In the genomic region with DNA sequence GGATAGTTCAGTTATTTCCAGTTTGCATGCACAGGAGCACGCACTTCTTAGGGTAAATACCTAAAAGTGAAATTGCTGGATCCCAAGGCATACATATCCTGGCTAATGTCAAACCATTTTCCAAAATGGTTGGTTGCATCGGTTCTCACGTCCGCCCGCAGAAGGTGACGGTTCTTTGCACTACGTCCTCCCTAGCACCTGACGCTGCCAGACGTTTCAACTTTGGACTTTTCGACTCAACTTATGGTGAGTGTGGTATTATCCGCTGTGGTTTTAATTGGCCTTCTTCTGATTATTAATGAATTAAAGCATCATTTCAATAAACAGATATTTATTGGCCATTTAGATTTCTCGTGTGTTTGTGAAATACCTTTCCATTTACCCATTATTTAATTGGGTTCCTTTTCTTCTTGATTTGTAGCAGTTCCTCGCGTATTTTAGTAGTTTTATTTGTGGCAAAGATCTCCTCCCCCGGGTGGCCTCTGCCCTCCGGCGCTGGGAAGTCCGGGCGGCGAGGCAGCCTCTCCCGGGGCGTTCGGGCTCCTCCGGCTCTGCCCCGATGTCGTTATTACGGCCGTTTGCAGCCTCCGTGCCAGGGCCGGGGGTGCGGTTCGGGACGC, we compare ENCODE assay signal across 8 cellular contexts. TPM values are rescaled to one million over a fixed set of nuclear protein-coding genes. Genes with fewer than 3 reads are reported as not detected.
DNase-seq lines count a peak whose midpoint lies in the region; ATAC-seq and TF ChIP-seq lines count a peak whose summit lies in the region.

TSS of gene JHY (plus strand) at position 571 of the 620 bp plus-strand sequence. CDS start 3,091 bp downstream, outside the sequence.

- POLR2A ChIA-PET in HEK293 (lab: Yijun Ruan, JAX), result no interaction called here

- peaks cover 0 to 5% of the 10 kb centered on the region in 2 experiments; a peak in 1 of 3 replicates for H3K36me3 ChIP-seq in HEK293 (ENCODE audit: control insufficient read depth in 2 of 2, insufficient read depth in 1 of 2, low read length in 2 of 2)
- peaks cover 0 to 2% (median 0%) of the 10 kb centered on the region in 3 donors for H3K36me3 ChIP-seq in skeletal muscle tissue (ENCODE audit: control insufficient read depth in 3 of 3, insufficient read depth in 3 of 3, low read length in 3 of 3)

- H3K27ac ChIP-seq in HEK293 (ENCODE audit: extremely low read depth, low read depth, low read length) (peak within 1 kb of the TSS; percentile 93), right cardiac atrium (ENCODE audit: low read length) (peak within 1 kb of the TSS; percentile 50), skeletal muscle tissue (ENCODE audit: low read depth, low read length) (peak within 1 kb of the TSS; percentile 33)

- TF ChIP-seq CTCF in HEK293 (tag by site-specific recombination; IDR thresholded peaks at IDR 0.05), result no peak
- TF ChIP-seq CTCF in WI38 (IDR thresholded peaks at IDR 0.05; ENCODE audit: low read depth, low read length), result no peak
- no peak for TF ChIP-seq CTCF in GM13976 (IDR thresholded peaks at IDR 0.05; ENCODE audit: borderline replicate concordance, control extremely low read depth, extremely low read depth, insufficient read depth, missing control alignments)

- H3K9ac ChIP-seq in skeletal muscle tissue (ENCODE audit: low read depth in 1 of 3, low read length in 3 of 3), result peak within 1 kb of the TSS; percentile 51 to 77 (median 51)

- CTCF ChIA-PET in HEK293 (lab: Yijun Ruan, JAX), result interaction anchor here (0.6 to 1.8 kb wide), 4 partner anchors 18 to 170 kb away, joined by 3 to 15 read pairs (median 3); no protein-coding TSS in a partner anchor

- DNase-seq in right cardiac atrium (no peak), pons (ENCODE audit: low spot score) (no peak), posterior vena cava (ENCODE audit: low spot score) (no peak), NCI-H526 (lab: John Stamatoyannopoulos, UW) (no peak), GM13976 (ENCODE audit: low spot score) (no peak)

- in situ Hi-C loops in GM13976 (cut with MboI; ENCODE audit: low sequenced_read_pairs, unreplicated experiment), result no loop called here

- H3K27me3 ChIP-seq in right cardiac atrium (ENCODE audit: control insufficient read depth, insufficient read depth) (no peaks in the 10 kb centered on the region), skeletal muscle tissue (ENCODE audit: control insufficient read depth in 3 of 3, insufficient read depth in 3 of 3, low read length in 3 of 3) (peaks cover 20 to 25% (median 21%) of the 10 kb centered on the region in 3 donors)

- intact Hi-C loops in right cardiac atrium (cut with DNase I) (no loop called here), posterior vena cava (cut with DNase I) (loop anchor here in 1 of 2 donors (10.0 kb wide), 1 partner anchor 143 kb away; no protein-coding TSS in a partner anchor)

- H3K9me3 ChIP-seq in HEK293 (ENCODE audit: control insufficient read depth, insufficient read depth, low read depth, low read length), result no peaks in the 10 kb centered on the region
- H3K9me3 ChIP-seq in right cardiac atrium (ENCODE audit: control insufficient read depth, low read length), result no peaks in the 10 kb centered on the region
- H3K9me3 ChIP-seq in skeletal muscle tissue (ENCODE audit: control insufficient read depth in 3 of 3, low read length in 3 of 3), result no peaks in the 10 kb centered on the region

- no peak for ATAC-seq in right cardiac atrium

- H3K4me1 ChIP-seq in HEK293 (ENCODE audit: control insufficient read depth, insufficient read depth, low read length) (no peaks in the 10 kb centered on the region), right cardiac atrium (ENCODE audit: control insufficient read depth, insufficient read depth, low read length) (no peaks in the 10 kb centered on the region), skeletal muscle tissue (ENCODE audit: control insufficient read depth in 3 of 3, insufficient read depth in 3 of 3, low read length in 3 of 3) (peaks cover 0 to 9% (median 6%) of the 10 kb centered on the region in 3 donors)

- H3K4me3 ChIP-seq in HEK293 (ENCODE audit: low read depth, low read length), result peak within 1 kb of the TSS; percentile 70
- H3K4me3 ChIP-seq in WI38 (ENCODE audit: low read depth, low read length), result peak within 1 kb of the TSS; percentile 57
- H3K4me3 ChIP-seq in right cardiac atrium (ENCODE audit: low read length), result peak within 1 kb of the TSS; percentile 90
- H3K4me3 ChIP-seq in skeletal muscle tissue (ENCODE audit: low read length in 3 of 3), result peak within 1 kb of the TSS; percentile 44 to 74 (median 60)

- 27% methylated on average over 33 of the region's 33 CpGs for WGBS in right cardiac atrium

TF ChIP-seq in HEK293, 187 proteins besides CTCF, POLR2A, EP300 and RAD21:
- TF ChIP-seq, protein P1, sequence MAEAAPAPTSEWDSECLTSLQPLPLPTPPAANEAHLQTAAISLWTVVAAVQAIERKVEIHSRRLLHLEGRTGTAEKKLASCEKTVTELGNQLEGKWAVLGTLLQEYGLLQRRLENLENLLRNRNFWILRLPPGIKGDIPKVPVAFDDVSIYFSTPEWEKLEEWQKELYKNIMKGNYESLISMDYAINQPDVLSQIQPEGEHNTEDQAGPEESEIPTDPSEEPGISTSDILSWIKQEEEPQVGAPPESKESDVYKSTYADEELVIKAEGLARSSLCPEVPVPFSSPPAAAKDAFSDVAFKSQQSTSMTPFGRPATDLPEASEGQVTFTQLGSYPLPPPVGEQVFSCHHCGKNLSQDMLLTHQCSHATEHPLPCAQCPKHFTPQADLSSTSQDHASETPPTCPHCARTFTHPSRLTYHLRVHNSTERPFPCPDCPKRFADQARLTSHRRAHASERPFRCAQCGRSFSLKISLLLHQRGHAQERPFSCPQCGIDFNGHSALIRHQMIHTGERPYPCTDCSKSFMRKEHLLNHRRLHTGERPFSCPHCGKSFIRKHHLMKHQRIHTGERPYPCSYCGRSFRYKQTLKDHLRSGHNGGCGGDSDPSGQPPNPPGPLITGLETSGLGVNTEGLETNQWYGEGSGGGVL (tag by site-specific recombination; IDR thresholded peaks at IDR 0.05), result no peak
- TF ChIP-seq GLI4 (tag by site-specific recombination; IDR thresholded peaks at IDR 0.05) (no peak), EGR2 (tag by site-specific recombination; IDR thresholded peaks at IDR 0.05; ENCODE audit: low read depth) (no peak), GLIS1 (tag by site-specific recombination; IDR thresholded peaks at IDR 0.05) (peak; percentile 46; the same call in 1 of the 2 replicates), ZSCAN16 (tag by site-specific recombination; IDR thresholded peaks at IDR 0.05) (no peak), ZBTB8A (tag by site-specific recombination; IDR thresholded peaks at IDR 0.05) (0 out of 2 replicates have a peak, but pooled peaks have one; percentile 28), ZNF473 (tag by site-specific recombination; IDR thresholded peaks at IDR 0.05) (no peak)

RNA-seq across cellular contexts. Expression of gene JHY, which starts in this region (rescaled TPM):
- total RNA-seq in right cardiac atrium (1 to 10 TPM; 4.8 to 5.6 (median 5.3) TPM), skeletal muscle tissue (1.6 TPM), posterior vena cava (1 to 10 TPM; 4.1 to 6.7 TPM)
- 3.2 TPM for polyA plus RNA-seq in right cardiac atrium

Comparison
In these comparisons a context has a peak if more than half of its experiments do, and no peak if none do; other contexts are left out.
1. H3K27ac ChIP-seq: peak in every context shown above with its lines; median percentile 93 in HEK293; 50 in right cardiac atrium; 33 in skeletal muscle tissue.